22 cellular contexts compared by ENCODE assay signal in the genomic region with DNA sequence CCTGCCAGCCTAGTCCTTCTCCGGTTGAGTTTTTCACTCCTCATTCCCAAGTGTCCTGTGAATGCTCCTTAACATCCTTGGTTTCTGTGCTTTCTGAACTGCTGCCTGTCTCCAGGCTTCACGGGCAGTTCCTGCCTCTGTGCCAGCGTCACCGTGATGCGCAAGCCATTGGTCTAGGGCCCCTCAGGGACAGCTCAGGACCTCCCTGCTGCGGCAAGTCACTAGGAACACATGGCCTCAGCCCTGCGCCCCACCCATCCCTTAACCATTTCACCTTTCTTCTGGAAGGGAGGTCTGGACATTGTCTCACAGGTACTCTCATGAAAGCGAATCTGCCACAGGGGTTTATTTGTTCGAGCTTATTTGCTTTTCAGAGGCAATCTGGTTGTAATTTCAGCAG.
"Had no signal": no experiment of that assay in that cellular context is flagged by ENCODE, and none has a peak within 500 bp of the region (broad histone marks: within the 10 kb centered on the region; RNA-seq: fewer than 3 reads in every experiment).

No MANE protein-coding gene starts in this region.

- H3K4me1 ChIP-seq: colonic mucosa, psoas muscle, suprapubic skin, transverse colon had no signal

- H3K4me3 ChIP-seq: colonic mucosa, psoas muscle, skin epidermis, suprapubic skin, transverse colon had no signal

- H3K27ac ChIP-seq: brain microvascular endothelial cell, colonic mucosa, epithelial cell of prostate, foreskin keratinocyte, psoas muscle, skin epidermis, suprapubic skin, transverse colon, WERI-Rb-1 had no signal

- H3K4me1 Mint-ChIP-seq: memory B cell had no signal

- DNase-seq: activated CD4-positive, alpha-beta T cell treated with anti-CD3 and anti-CD28 coated beads for 1 hour; activated CD8-positive, alpha-beta memory T cell treated with anti-CD3 and anti-CD28 coated beads for 24 hours; activated CD8-positive, alpha-beta memory T cell treated with anti-CD3 and anti-CD28 coated beads, Interleukin-2, amount 50 U/mL, for 48 hours; activated effector memory CD4-positive, alpha-beta T cell treated with anti-CD3 and anti-CD28 coated beads, Interleukin-2, amount 50 U/mL, for 16 hours; activated naive CD4-positive, alpha-beta T cell treated with anti-CD3 and anti-CD28 coated beads, Interleukin-2, amount 50 U/mL, for 16 hours; activated T-cell treated with anti-CD3 and anti-CD28 coated beads, Interleukin-2, amount 50 U/mL, for 72 hours; aorta; brain microvascular endothelial cell; central memory CD4-positive, alpha-beta T cell; colonic mucosa; endodermal cell; foreskin keratinocyte; psoas muscle; right cardiac atrium; transverse colon; WERI-Rb-1 had no signal

- H3K36me3 ChIP-seq: brain microvascular endothelial cell, colonic mucosa, suprapubic skin, transverse colon, WERI-Rb-1 had no signal

- H3K27me3 Mint-ChIP-seq: stimulated activated naive CD8-positive, alpha-beta T cell treated with anti-CD3 and anti-CD28 coated beads, Interleukin-15, Interleukin-2, amounts not matched to agents 100 ng/mL and 50 ng/mL, for 24 hours had no signal

- H3K27me3 ChIP-seq: brain microvascular endothelial cell, colonic mucosa, foreskin keratinocyte, suprapubic skin, transverse colon had no signal

- H3K9me3 ChIP-seq: colonic mucosa, psoas muscle, suprapubic skin, transverse colon had no signal

- H3K27ac Mint-ChIP-seq: activated T-cell treated with anti-CD3 and anti-CD28 coated beads, Interleukin-2, amount 50 U/mL, for 72 hours; endodermal cell; memory B cell; stimulated activated naive CD8-positive, alpha-beta T cell treated with anti-CD3 and anti-CD28 coated beads, Interleukin-15, Interleukin-2, amounts not matched to agents 100 ng/mL and 50 ng/mL, for 24 hours had no signal

- H3K9me3 Mint-ChIP-seq: activated T-cell treated with anti-CD3 and anti-CD28 coated beads, Interleukin-2, amount 50 U/mL, for 72 hours; endodermal cell; memory B cell; neural crest cell; stimulated activated naive CD8-positive, alpha-beta T cell treated with anti-CD3 and anti-CD28 coated beads, Interleukin-15, Interleukin-2, amounts not matched to agents 100 ng/mL and 50 ng/mL, for 24 hours had no signal

- ATAC-seq: activated T-cell treated with anti-CD3 and anti-CD28 coated beads, Interleukin-2, amount 50 U/mL, for 72 hours; foreskin keratinocyte; right cardiac atrium had no signal

- H3K4me3 Mint-ChIP-seq: activated T-cell treated with anti-CD3 and anti-CD28 coated beads, Interleukin-2, amount 50 U/mL, for 72 hours; endodermal cell; memory B cell; neural crest cell; stimulated activated naive CD8-positive, alpha-beta T cell treated with anti-CD3 and anti-CD28 coated beads, Interleukin-15, Interleukin-2, amounts not matched to agents 100 ng/mL and 50 ng/mL, for 24 hours had no signal

- H3K36me3 Mint-ChIP-seq: memory B cell had no signal
